Comparison of ENCODE assay signal across 8 cellular contexts in the genomic region with DNA sequence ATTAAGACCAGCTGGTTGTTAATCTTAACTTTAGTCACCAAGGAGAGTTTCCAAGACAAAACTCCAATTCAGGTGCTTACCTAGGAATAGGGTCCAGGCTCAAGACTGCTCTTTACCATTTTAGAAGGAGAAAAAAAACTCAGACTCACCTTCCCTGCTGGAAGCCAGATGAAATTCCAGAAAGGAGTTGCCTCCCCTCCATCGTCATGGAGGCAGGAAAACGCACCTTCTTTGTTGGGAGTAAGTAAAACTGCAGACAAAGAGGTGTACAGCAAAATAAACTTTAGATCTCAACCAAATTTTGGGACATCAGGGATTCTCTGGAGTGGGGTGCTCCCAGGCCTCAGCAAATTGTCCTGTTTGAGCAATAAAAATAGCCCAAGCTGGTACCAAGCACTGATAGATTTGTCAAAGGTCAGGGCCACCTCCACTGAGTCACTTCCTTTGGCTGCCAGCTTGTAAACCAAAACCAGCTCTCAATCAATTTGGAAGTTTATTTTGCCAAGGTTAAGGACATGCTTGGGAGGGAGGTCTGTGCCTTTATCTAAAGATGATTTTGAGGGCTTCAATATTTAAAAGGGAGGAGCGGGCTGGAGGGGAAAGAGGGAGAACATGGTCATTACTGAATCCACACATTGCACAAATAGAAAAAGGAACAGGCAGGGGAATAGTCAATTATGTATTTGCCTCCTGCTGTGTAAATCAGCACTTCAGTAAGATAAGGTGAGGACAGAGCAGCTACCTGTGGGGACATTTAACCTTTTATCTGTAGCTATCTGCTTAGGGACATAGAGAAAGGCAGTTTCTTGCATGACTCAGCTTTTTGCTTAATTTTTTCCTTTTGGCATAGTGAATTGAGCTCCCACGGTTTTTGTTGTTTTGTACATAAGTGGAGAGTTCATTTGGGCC. TPM values are rescaled to one million over a fixed set of nuclear protein-coding genes. Genes with fewer than 3 reads are reported as not detected.
DNase-seq lines count a peak whose midpoint lies in the region; ATAC-seq and TF ChIP-seq lines count a peak whose summit lies in the region.

No MANE protein-coding gene starts in this region.

- H3K36me3 ChIP-seq in CD8-positive, alpha-beta memory T cell (ENCODE audit: insufficient read depth, low read length): no peaks in the 10 kb centered on the region
- H3K36me3 ChIP-seq in MG63: peaks cover 8% of the 10 kb centered on the region; the same call in 1 of the 2 replicates
- no peaks in the 10 kb centered on the region for H3K36me3 ChIP-seq in left lung
- no peaks in the 10 kb centered on the region for H3K36me3 ChIP-seq in tibial nerve

- no peaks in the 10 kb centered on the region for H3K27me3 Mint-ChIP-seq in CD8-positive, alpha-beta memory T cell

- no peak for TF ChIP-seq POLR2A in tibial nerve (IDR thresholded peaks at IDR 0.05)

- H3K9me3 Mint-ChIP-seq in CD8-positive, alpha-beta memory T cell: no peaks in the 10 kb centered on the region

- peak in 1 of 5 donors; percentile 0 for DNase-seq in CD8-positive, alpha-beta memory T cell
- DNase-seq in MG63 (peak; percentile 47), astrocyte of the hippocampus (ENCODE audit: low read depth, low spot score) (peak; percentile 13), left lung (no peak), tibial nerve (ENCODE audit: low spot score in 2 of 2) (no peak), AG08396 (ENCODE audit: low spot score) (no peak)

- H3K4me1 ChIP-seq in CD8-positive, alpha-beta memory T cell (ENCODE audit: insufficient read depth, low read length): peaks cover 20% of the 10 kb centered on the region
- H3K4me1 ChIP-seq in left lung: peaks cover 13 to 47% of the 10 kb centered on the region in 2 donors
- H3K4me1 ChIP-seq in tibial nerve: peaks cover 0 to 43% (median 32%) of the 10 kb centered on the region in 4 donors

- H3K27ac ChIP-seq in CD8-positive, alpha-beta memory T cell (ENCODE audit: low read depth, low read length): no peak overlapping the region
- peak overlapping the region; percentile 93 to 96 for H3K27ac ChIP-seq in left lung
- peak overlapping the region; percentile 96 to 99 (median 98) for H3K27ac ChIP-seq in tibial nerve

- no peak for ATAC-seq in left lung
- ATAC-seq in GM19455 (IDR thresholded peaks at IDR 0.05; ENCODE audit: unreplicated experiment): no peak
- ATAC-seq in GM18519 (IDR thresholded peaks at IDR 0.05; ENCODE audit: low FRiP score, unreplicated experiment): no peak

- 68 to 69% methylated on average over 4 of the region's 4 CpGs for WGBS in tibial nerve, 2 donors

- H3K4me1 Mint-ChIP-seq in CD8-positive, alpha-beta memory T cell: peaks cover 25 to 53% (median 38%) of the 10 kb centered on the region in 3 donors

- peak overlapping the region; percentile 95 to 98 (median 96) for H3K4me3 Mint-ChIP-seq in CD8-positive, alpha-beta memory T cell

- no peaks in the 10 kb centered on the region for H3K27me3 ChIP-seq in CD8-positive, alpha-beta memory T cell (ENCODE audit: insufficient read depth, low read length, poor library complexity, severe bottlenecking)
- H3K27me3 ChIP-seq in MG63 (no peaks in the 10 kb centered on the region), left lung (no peaks in the 10 kb centered on the region), tibial nerve (no peaks in the 10 kb centered on the region)

- intact Hi-C loops in left lung (cut with DNase I): no loop called here

- POLR2A ChIA-PET in CD8-positive, alpha-beta memory T cell (lab: Charles Lee): interaction anchor here (0.7 to 1.6 kb wide), 4 partner anchors 98 to 331 kb away, joined by 3 to 5 read pairs (median 5); partner anchors contain the start of genes AKAP10, B9D1 and MAPK7

- H3K4me3 ChIP-seq in CD8-positive, alpha-beta memory T cell (ENCODE audit: low read length): no peak overlapping the region
- H3K4me3 ChIP-seq in MG63 (no peak overlapping the region), left lung (peak overlapping the region in 1 of 2 donors; percentile 74), tibial nerve (peak overlapping the region in 3 of 4 donors; percentile 61 to 85 (median 64))

- CTCF ChIA-PET in CD8-positive, alpha-beta memory T cell (lab: Charles Lee): interaction anchor here (0.7 to 2.5 kb wide), 6 partner anchors 13 to 205 kb away, joined by 3 to 10 read pairs (median 4); no protein-coding TSS in a partner anchor

- no peaks in the 10 kb centered on the region for H3K9me3 ChIP-seq in CD8-positive, alpha-beta memory T cell (ENCODE audit: low read length)
- H3K9me3 ChIP-seq in MG63: no peaks in the 10 kb centered on the region
- no peaks in the 10 kb centered on the region for H3K9me3 ChIP-seq in left lung
- H3K9me3 ChIP-seq in tibial nerve: no peaks in the 10 kb centered on the region

- peaks cover 0 to 13% (median 6%) of the 10 kb centered on the region in 3 donors for H3K36me3 Mint-ChIP-seq in CD8-positive, alpha-beta memory T cell

- peak overlapping the region; percentile 93 to 99 (median 95) for H3K27ac Mint-ChIP-seq in CD8-positive, alpha-beta memory T cell

- no peak for TF ChIP-seq EP300 in tibial nerve (IDR thresholded peaks at IDR 0.05)

- TF ChIP-seq CTCF in left lung (IDR thresholded peaks at IDR 0.05) (no peak), tibial nerve (IDR thresholded peaks at IDR 0.05) (no peak)

RNA-seq across cellular contexts. Expression of gene ALDH3A2, which starts 1.5 kb away (rescaled TPM):
- 10 to 100 TPM; 24.7 to 26.3 TPM for total RNA-seq in CD8-positive, alpha-beta memory T cell
- polyA plus RNA-seq in CD8-positive, alpha-beta memory T cell: 21.7 TPM
- total RNA-seq in MG63 (2014; rRNA removed; shearing (Covaris generic); ENCODE audit: low replicate concordance): 115 and 126 TPM in 2 replicates
- total RNA-seq in left lung (100 to 1,000 TPM; 116 to 208 TPM), tibial nerve (100 to 1,000 TPM in 2 of 4 donors, 10 to 100 TPM in 2; 84.3 to 152 (median 105) TPM)

Comparison
In these comparisons a context has a peak if more than half of its experiments do, and no peak if none do; other contexts are left out.
1. DNase-seq: peak in MG63 (single experiment) and astrocyte of the hippocampus (single experiment); none in left lung (0 of 2), tibial nerve (0 of 2) and AG08396 (single experiment).
2. H3K4me3 ChIP-seq: peak in tibial nerve (3 of 4); none in CD8-positive, alpha-beta memory T cell (single experiment) and MG63 (single experiment).